9 cellular contexts compared by ENCODE assay signal in the genomic region with DNA sequence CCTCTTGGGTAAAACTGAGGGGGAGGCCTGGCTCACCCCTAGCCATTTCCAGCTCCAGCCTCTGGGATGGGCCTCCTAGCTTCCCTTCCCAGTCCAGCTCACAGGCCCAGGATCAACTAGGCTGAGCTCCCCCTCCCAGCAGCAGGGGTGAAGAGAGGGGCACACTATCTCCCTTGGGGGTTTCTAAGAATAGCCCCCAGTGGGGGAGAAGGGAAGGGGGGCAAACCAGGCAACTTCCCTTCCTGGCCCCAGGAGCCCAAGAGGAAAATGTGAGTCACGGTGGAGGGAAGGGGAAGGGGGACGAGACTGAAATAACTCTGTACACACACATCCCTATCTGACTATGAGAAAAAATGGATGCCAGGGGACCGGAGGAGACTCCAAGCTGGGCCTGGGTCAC. TPM values are rescaled to one million over a fixed set of nuclear protein-coding genes. Genes with fewer than 3 reads are reported as not detected.
DNase-seq lines count a peak whose midpoint lies in the region; ATAC-seq and TF ChIP-seq lines count a peak whose summit lies in the region.
"Had no signal": no experiment of that assay in that cellular context is flagged by ENCODE, and none has a peak within 500 bp of the region (broad histone marks: within the 10 kb centered on the region; RNA-seq: fewer than 3 reads in every experiment).

No MANE protein-coding gene starts in this region.

- H3K4me2 ChIP-seq in fibroblast of lung (ENCODE audit: extremely low read depth, insufficient read depth, low read length) = no peak overlapping the region

- peaks cover 0 to under 1% of the 10 kb centered on the region in 2 donors for H3K27me3 Mint-ChIP-seq in natural killer cell treated with Interleukin-12 subunit alpha and Interleukin-12 subunit beta and Interleukin-15 and Interleukin-18, amount 100 ng/mL, for 72 hours

- TF ChIP-seq CTCF in AG10803 (conservative IDR thresholded peaks at IDR 0.05; ENCODE audit: low read length) = no peak
- TF ChIP-seq CTCF in RWPE1 (conservative IDR thresholded peaks at IDR 0.05; ENCODE audit: low read depth) = no peak
- TF ChIP-seq CTCF in fibroblast of lung (conservative IDR thresholded peaks at IDR 0.05 in 1 of 2, IDR thresholded peaks at IDR 0.05 in 1 of 2; ENCODE audit: low read depth in 1 of 2, low read length in 2 of 2) = no peak
- TF ChIP-seq CTCF in BE2C (IDR thresholded peaks at IDR 0.05; ENCODE audit: low read depth, low read length) = no peak

- no peak overlapping the region for H3K9ac ChIP-seq in fibroblast of lung (ENCODE audit: insufficient read depth, low read length)

- peaks cover 0 to 4% of the 10 kb centered on the region in 2 donors for H3K4me1 Mint-ChIP-seq in natural killer cell treated with Interleukin-12 subunit alpha and Interleukin-12 subunit beta and Interleukin-15 and Interleukin-18, amount 100 ng/mL, for 72 hours (ENCODE audit: low read depth in 2 of 2)

- H3K27me3 ChIP-seq in fibroblast of lung (ENCODE audit: control insufficient read depth, insufficient read depth, low read length) (no peaks in the 10 kb centered on the region), BE2C (no peaks in the 10 kb centered on the region)

- H4K20me1 ChIP-seq in fibroblast of lung (ENCODE audit: control insufficient read depth, extremely low read depth, insufficient read depth, low read length) = no peaks in the 10 kb centered on the region

- H3K9me3 ChIP-seq in fibroblast of lung (ENCODE audit: control insufficient read depth, insufficient read depth, low read depth, low read length) (no peaks in the 10 kb centered on the region), BE2C (no peaks in the 10 kb centered on the region)

- no peaks in the 10 kb centered on the region for H3K36me3 Mint-ChIP-seq in natural killer cell treated with Interleukin-12 subunit alpha and Interleukin-12 subunit beta and Interleukin-15 and Interleukin-18, amount 100 ng/mL, for 72 hours

- H2AFZ ChIP-seq in fibroblast of lung (ENCODE audit: low read length) = no peak overlapping the region

- H3K27ac Mint-ChIP-seq in natural killer cell treated with Interleukin-12 subunit alpha and Interleukin-12 subunit beta and Interleukin-15 and Interleukin-18, amount 100 ng/mL, for 72 hours = no peak overlapping the region

- H3K36me3 ChIP-seq in fibroblast of lung (ENCODE audit: control insufficient read depth, insufficient read depth, low read length) = peaks cover 15% of the 10 kb centered on the region
- no peaks in the 10 kb centered on the region for H3K36me3 ChIP-seq in BE2C

- CTCF ChIA-PET in RWPE1 (lab: Yijun Ruan, JAX) = interaction anchor here (0.6 to 0.7 kb wide), 2 partner anchors 94 to 696 kb away, joined by 3 read pairs; no protein-coding TSS in a partner anchor

- no peak overlapping the region for H3K4me3 Mint-ChIP-seq in natural killer cell treated with Interleukin-12 subunit alpha and Interleukin-12 subunit beta and Interleukin-15 and Interleukin-18, amount 100 ng/mL, for 72 hours

- DNase-seq in AG10803 (ENCODE audit: low read depth) (peak; percentile 44), RWPE1 (ENCODE audit: low spot score) (no peak), fibroblast of lung (ENCODE audit: low read depth in 2 of 2) (peak; percentile 61 to 73), non-pigmented ciliary epithelial cell (ENCODE audit: low read depth) (peak; percentile 32), NCI-H1436 treated with DMSO at 0.1 percent for 48 hours (lab: John Stamatoyannopoulos, UW) (no peak), BE2C (no peak), NCI-H2107 (lab: John Stamatoyannopoulos, UW) (no peak)
- no peak for DNase-seq in natural killer cell treated with Interleukin-12 subunit alpha and Interleukin-12 subunit beta and Interleukin-15 and Interleukin-18, amount 100 ng/mL, for 72 hours (ENCODE audit: low spot score)
- DNase-seq: MM.1S had no signal

- peaks cover 7% of the 10 kb centered on the region for H3K4me1 ChIP-seq in fibroblast of lung (ENCODE audit: control insufficient read depth, extremely low read depth, insufficient read depth, low read length)
- no peaks in the 10 kb centered on the region for H3K4me1 ChIP-seq in BE2C

- no peaks in the 10 kb centered on the region for H3K79me2 ChIP-seq in fibroblast of lung (ENCODE audit: control insufficient read depth, insufficient read depth, low read length)

- ATAC-seq in natural killer cell treated with Interleukin-12 subunit alpha and Interleukin-12 subunit beta and Interleukin-15 and Interleukin-18, amount 100 ng/mL, for 72 hours = no peak

- H3K9me3 Mint-ChIP-seq in natural killer cell treated with Interleukin-12 subunit alpha and Interleukin-12 subunit beta and Interleukin-15 and Interleukin-18, amount 100 ng/mL, for 72 hours = no peaks in the 10 kb centered on the region

- POLR2A ChIA-PET in RWPE1 (lab: Yijun Ruan, JAX; ENCODE audit: low non-redundant PET) = no interaction called here

- H3K4me3 ChIP-seq in AG10803 (ENCODE audit: low read length) (no peak overlapping the region), fibroblast of lung (replicated peaks in 1 of 4; ENCODE audit: control extremely low read depth in 1 of 4, insufficient read depth in 1 of 4, low read depth in 3 of 4, low read length in 4 of 4) (no peak overlapping the region), BE2C (ENCODE audit: low read depth, low read length) (no peak overlapping the region)

- peak overlapping the region; percentile 3; the same call in 1 of the 2 replicates for H3K27ac ChIP-seq in RWPE1
- H3K27ac ChIP-seq in fibroblast of lung (ENCODE audit: insufficient read depth, low read length) = peak overlapping the region; percentile 53

RNA-seq across cellular contexts. Expression of gene ADCY6, which starts 9.0 kb away (rescaled TPM):
- 34.7 and 53.2 TPM in 2 replicates for total RNA-seq in fibroblast of lung
- polyA plus RNA-seq in fibroblast of lung = 14.4 and 27.4 TPM in 2 replicates
- polyA plus RNA-seq in fibroblast of lung (2012) = 14.0 and 27.1 TPM in 2 replicates
- polyA minus RNA-seq in fibroblast of lung (ENCODE audit: low replicate concordance) = 87.5 and 88.6 TPM in 2 replicates
- total RNA-seq in natural killer cell treated with Interleukin-12 subunit alpha and Interleukin-12 subunit beta and Interleukin-15 and Interleukin-18, amount 100 ng/mL, for 72 hours = under 1 TPM; 0.22 to 0.40 TPM
- 142 TPM for polyA plus RNA-seq in BE2C (2012; ENCODE audit: insufficient read depth, insufficient read length, low read depth)

RNA-seq across cellular contexts. Expression of gene CACNB3, which starts 38.4 kb away (rescaled TPM):
- 18.5 and 28.4 TPM in 2 replicates for total RNA-seq in fibroblast of lung
- 40.6 and 46.2 TPM in 2 replicates for polyA plus RNA-seq in fibroblast of lung
- polyA plus RNA-seq in fibroblast of lung (2012) = 61.0 and 64.3 TPM in 2 replicates
- polyA minus RNA-seq in fibroblast of lung (ENCODE audit: low replicate concordance) = 104 and 111 TPM in 2 replicates
- 10 to 100 TPM in 1 of 2 donors, 1 to 10 TPM in 1; 6.9 to 10.7 TPM for total RNA-seq in natural killer cell treated with Interleukin-12 subunit alpha and Interleukin-12 subunit beta and Interleukin-15 and Interleukin-18, amount 100 ng/mL, for 72 hours
- 15.5 TPM for polyA plus RNA-seq in BE2C (2012; ENCODE audit: insufficient read depth, insufficient read length, low read depth)

Comparison
In these comparisons a context has a peak if more than half of its experiments do, and no peak if none do; other contexts are left out.
1. DNase-seq: peak in AG10803 (single experiment), fibroblast of lung (2 of 2) and non-pigmented ciliary epithelial cell (single experiment); none in RWPE1 (single experiment), NCI-H1436 treated with DMSO at 0.1 percent for 48 hours (single experiment), natural killer cell treated with Interleukin-12 subunit alpha and Interleukin-12 subunit beta and Interleukin-15 and Interleukin-18, amount 100 ng/mL, for 72 hours (single experiment), BE2C (single experiment) and NCI-H2107 (single experiment).
2. RNA of gene ADCY6, which starts 9.0 kb away (total RNA-seq): 34.7 to 53.2 TPM in fibroblast of lung; 0.22 to 0.40 TPM in natural killer cell treated with Interleukin-12 subunit alpha and Interleukin-12 subunit beta and Interleukin-15 and Interleukin-18, amount 100 ng/mL, for 72 hours; every median in the first group is over 10 times any median in the second.